In the genomic region with DNA sequence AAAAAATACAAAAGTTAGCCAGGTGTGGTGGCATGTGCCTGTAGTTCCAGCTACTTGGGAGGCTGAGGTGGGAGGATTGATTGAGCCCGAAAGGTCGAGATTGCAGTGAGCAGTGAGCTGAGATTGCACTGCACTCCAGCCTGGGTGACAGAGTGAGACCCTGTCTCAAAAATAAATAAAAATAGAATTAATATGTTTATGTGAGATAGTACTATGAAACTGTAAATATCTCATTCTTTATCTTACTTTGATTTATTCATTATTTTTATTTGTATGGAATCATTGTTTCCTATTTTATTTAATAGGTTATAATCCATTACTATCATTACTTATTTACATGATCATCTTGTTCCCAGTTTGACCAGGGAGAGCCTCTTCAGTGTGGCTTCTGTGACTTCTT, we compare ENCODE assay signal across 21 cellular contexts.
"Had no signal": no experiment of that assay in that cellular context is flagged by ENCODE, and none has a peak within 500 bp of the region (broad histone marks: within the 10 kb centered on the region; RNA-seq: fewer than 3 reads in every experiment).

No MANE protein-coding gene starts in this region.

- ATAC-seq: Panc1, PC-3 had no signal

- H3K4me3 ChIP-seq: MG63 had no signal

- H3K27me3 ChIP-seq: MG63 had no signal

- H3K9ac ChIP-seq: SK-N-SH had no signal

- H3K27ac ChIP-seq: RWPE1 had no signal

- DNase-seq: Karpas-422; KG1; MG63; NCI-H1092; NCI-H1105 treated with DMSO at 0.1 percent for 48 hours; NCI-H1417 treated with DMSO at 0.1 percent for 48 hours; NCI-H146; NCI-H1694 treated with DMSO at 0.1 percent for 48 hours; NCI-H1930; NCI-H2081; NCI-H2107; NCI-H2227 treated with DMSO at 0.1 percent for 48 hours; NCI-H524; NCI-H526 treated with DMSO at 0.1 percent for 48 hours; NCI-H774; NK-92 treated with Interleukin-12 subunit alpha and Interleukin-12 subunit beta, amount 100 ng/mL, for 24 hours; PC-3; SHP77; SK-N-SH had no signal

- H3K9me3 ChIP-seq: MG63, SK-N-SH had no signal

- H3K36me3 ChIP-seq: MG63 had no signal
